24 cellular contexts compared by ENCODE assay signal in genomic region chrX:86066998-86067397, GRCh38. TPM values are rescaled to one million over a fixed set of nuclear protein-coding genes. Genes with fewer than 3 reads are reported as not detected.
A peak's percentile ranks its signal among the peaks of the same experiment; 100 is the strongest.
DNase-seq lines count a peak whose midpoint lies in the region; ATAC-seq, FAIRE-seq and TF ChIP-seq lines count a peak whose summit lies in the region.
"Had no signal": no experiment of that assay in that cellular context is flagged by ENCODE, and none has a peak within 500 bp of the region (broad histone marks: within the 10 kb centered on the region; RNA-seq: fewer than 3 reads in every experiment).

No MANE protein-coding gene starts in this region.

- CTCF ChIA-PET in PC-9 (lab: Charles Lee) = no interaction called here

- peak; percentile 0 for DNase-seq in ACHN
- peak; percentile 62 for DNase-seq in HT-29 (ENCODE audit: low spot score)
- no peak for DNase-seq in epithelial cell of proximal tubule (ENCODE audit: low read depth)
- no peak for DNase-seq in activated CD8-positive, alpha-beta memory T cell treated with anti-CD3 and anti-CD28 coated beads, Interleukin-2, amount 50 U/mL, for 48 hours
- no peak for DNase-seq in heart right ventricle
- no peak for DNase-seq in D721Med (ENCODE audit: insufficient read length, low spot score)
- DNase-seq in PC-9 = no peak
- DNase-seq: activated CD8-positive, alpha-beta memory T cell treated with anti-CD3 and anti-CD28 coated beads for 24 hours; C1 segment of cervical spinal cord; cortex of kidney; DMS153; natural killer cell; NCI-H1105 treated with DMSO at 0.1 percent for 48 hours; NCI-H526 treated with DMSO at 0.1 percent for 48 hours; stomach; T-helper 9 cell; trophoblast cell had no signal

- no peaks in the 10 kb centered on the region for H4K20me1 ChIP-seq in PC-9 (ENCODE audit: insufficient read depth)

- in situ Hi-C loops in ACHN (cut with HindIII; ENCODE audit: low pct_ligation_motif_present, low pct_unique_long_range_greater_than_20kb, low sequenced_read_pairs) = no loop called here

- no peak overlapping the region for H3K4me2 ChIP-seq in PC-9
- H3K4me2 ChIP-seq: KMS-11 had no signal

- H3K79me2 ChIP-seq in PC-9 (ENCODE audit: low read depth) = no peaks in the 10 kb centered on the region
- H3K79me2 ChIP-seq: parathyroid adenoma had no signal

- 70 to 79% methylated on average over 4 of the region's 4 CpGs for WGBS in heart right ventricle, 2 donors

- H3K9me2 ChIP-seq in PC-9 (ENCODE audit: insufficient read depth) = no peaks in the 10 kb centered on the region

- no peaks in the 10 kb centered on the region for H3K4me1 ChIP-seq in heart right ventricle
- no peaks in the 10 kb centered on the region for H3K4me1 ChIP-seq in PC-9 (replicated peaks; ENCODE audit: insufficient read depth)
- H3K4me1 ChIP-seq: parathyroid adenoma, stomach had no signal

- ATAC-seq in SK-N-SH treated with all-trans-retinoic acid at 6 μM for 48 hours (peak; percentile 53), heart right ventricle (no peak)
- ATAC-seq: activated naive CD4-positive, alpha-beta T cell treated with anti-CD3 and anti-CD28 coated beads, Interleukin-2, amount 50 U/mL, for 72 hours; natural killer cell had no signal

- TF ChIP-seq CTCF in epithelial cell of proximal tubule (conservative IDR thresholded peaks at IDR 0.05; ENCODE audit: low read depth, low read length) (peak; percentile 2), heart right ventricle (IDR thresholded peaks at IDR 0.05) (no peak), D721Med (IDR thresholded peaks at IDR 0.05; ENCODE audit: insufficient read depth, missing control alignments) (no peak), PC-9 (conservative IDR thresholded peaks at IDR 0.05) (no peak)

- H3K9me3 ChIP-seq in heart right ventricle (no peaks in the 10 kb centered on the region), PC-9 (ENCODE audit: insufficient read depth, low read depth) (no peaks in the 10 kb centered on the region)
- H3K9me3 ChIP-seq: stomach had no signal

- peaks cover 0 to 38% (median 0%) of the 10 kb centered on the region in 7 donors for H3K27me3 ChIP-seq in heart right ventricle
- H3K27me3 ChIP-seq in PC-9 (ENCODE audit: insufficient read depth, low read depth) = no peaks in the 10 kb centered on the region
- H3K27me3 ChIP-seq: stomach had no signal

- no peaks in the 10 kb centered on the region for H3F3A ChIP-seq in PC-9 (ENCODE audit: insufficient read depth, low read depth)

- FAIRE-seq in D721Med (lab: Jason Lieb, UNC) = no peak
- FAIRE-seq: A204.1, frontal cortex had no signal

- POLR2A ChIA-PET in PC-9 (lab: Charles Lee; ENCODE audit: unreplicated experiment) = no interaction called here

- H3K4me3 ChIP-seq in epithelial cell of proximal tubule (ENCODE audit: low read depth, low read length) = no peak overlapping the region
- no peak overlapping the region for H3K4me3 ChIP-seq in heart right ventricle
- H3K4me3 ChIP-seq in PC-9 = no peak overlapping the region
- H3K4me3 ChIP-seq: SK-N-MC, stomach had no signal

- H2AFZ ChIP-seq in PC-9 = no peak overlapping the region
- H2AFZ ChIP-seq: parathyroid adenoma had no signal

- intact Hi-C loops in heart right ventricle (cut with DNase I) = no loop called here
- intact Hi-C loops in PC-9 (cut with micrococcal nuclease; ENCODE audit: unreplicated experiment) = loop anchor here (10.0 kb wide), 1 partner anchor 452 kb away; no protein-coding TSS in a partner anchor

- no TSS peak for BruUV-seq in PC-9 (replicated peaks; lab: Mats Ljungman, UMichigan)

- H3K27ac ChIP-seq in heart right ventricle (no peak overlapping the region), PC-9 (no peak overlapping the region)
- H3K27ac ChIP-seq: KMS-11, parathyroid adenoma, SK-N-MC, stomach had no signal

- no peaks in the 10 kb centered on the region for H3K36me3 ChIP-seq in heart right ventricle
- H3K36me3 ChIP-seq in PC-9 (ENCODE audit: low read depth) = no peaks in the 10 kb centered on the region
- H3K36me3 ChIP-seq: stomach had no signal

TF ChIP-seq in SK-N-SH treated with all-trans-retinoic acid at 6 μM for 48 hours, 23 proteins besides CTCF, POLR2A, EP300 and RAD21:
- TF ChIP-seq ZC3H10 (CRISPR knock-in tag; IDR thresholded peaks at IDR 0.05) (no peak), ZFP30 (CRISPR knock-in tag; IDR thresholded peaks at IDR 0.05) (no peak), SNAI2 (CRISPR knock-in tag; IDR thresholded peaks at IDR 0.05) (no peak), CREB5 (CRISPR knock-in tag; IDR thresholded peaks at IDR 0.05; ENCODE audit: low read depth) (no peak), ESRRG (CRISPR knock-in tag; IDR thresholded peaks at IDR 0.05) (no peak), ZFP3 (CRISPR knock-in tag; IDR thresholded peaks at IDR 0.05) (no peak), GLIS3 (CRISPR knock-in tag; IDR thresholded peaks at IDR 0.05) (no peak), ARNTL (CRISPR knock-in tag; IDR thresholded peaks at IDR 0.05; ENCODE audit: borderline replicate concordance, low read depth) (no peak), BACH2 (CRISPR knock-in tag; IDR thresholded peaks at IDR 0.05; ENCODE audit: borderline replicate concordance) (no peak), ZNF565 (CRISPR knock-in tag; conservative IDR thresholded peaks at IDR 0.05; ENCODE audit: low read depth) (no peak), TSHZ2 (CRISPR knock-in tag; IDR thresholded peaks at IDR 0.05) (no peak), RARB (CRISPR knock-in tag; IDR thresholded peaks at IDR 0.05) (no peak), ISL1 (CRISPR knock-in tag; IDR thresholded peaks at IDR 0.05) (no peak), TCF4 (CRISPR knock-in tag; IDR thresholded peaks at IDR 0.05; ENCODE audit: borderline replicate concordance) (no peak)
TF ChIP-seq in SK-N-SH treated with all-trans-retinoic acid at 6 μM for 48 hours: peak in this region for 0.

RNA-seq across cellular contexts. Expression of gene CHM, which starts 19.6 kb away (rescaled TPM):
- total RNA-seq in HT-29 (2014; rRNA removed; shearing (Covaris generic)) = 6.8 and 8.6 TPM in 2 replicates
- total RNA-seq in epithelial cell of proximal tubule (12.0 and 15.0 TPM in 2 replicates), heart right ventricle (10 to 100 TPM in 9 of 10 donors, 1 to 10 TPM in 1; 9.9 to 16.7 (median 12.8) TPM), PC-9 (2021) (14.8 and 15.8 TPM in 2 replicates)
- 1 to 10 TPM; 5.9 to 6.1 TPM for polyA plus RNA-seq in heart right ventricle

Comparison
In these comparisons a context has a peak if more than half of its experiments do, and no peak if none do; other contexts are left out.
1. DNase-seq: peak in ACHN (single experiment) and HT-29 (single experiment); none in epithelial cell of proximal tubule (single experiment), activated CD8-positive, alpha-beta memory T cell treated with anti-CD3 and anti-CD28 coated beads, Interleukin-2, amount 50 U/mL, for 48 hours (single experiment), heart right ventricle (0 of 2), D721Med (single experiment) and PC-9 (0 of 2).